ENCODE assay signal across 16 cellular contexts in genomic region chr3:110743202-110743601, GRCh38.
DNase-seq lines count a peak whose midpoint lies in the region; ATAC-seq and TF ChIP-seq lines count a peak whose summit lies in the region.
"Had no signal": no experiment of that assay in that cellular context is flagged by ENCODE, and none has a peak within 500 bp of the region (broad histone marks: within the 10 kb centered on the region; RNA-seq: fewer than 3 reads in every experiment).

No MANE protein-coding gene starts in this region.

- DNase-seq in Calu3 (peak; percentile 30), NCI-H1417 treated with DMSO at 0.1 percent for 48 hours (lab: John Stamatoyannopoulos, UW) (peak; percentile 25), kidney tubule cell (ENCODE audit: low spot score) (peak; percentile 80), hypothalamus (lab: John Stamatoyannopoulos, UW) (no peak)
- no peak for DNase-seq in activated naive CD8-positive, alpha-beta T cell treated with anti-CD3 and anti-CD28 coated beads for 36 hours
- DNase-seq: activated naive CD8-positive, alpha-beta T cell treated with anti-CD3 and anti-CD28 coated beads, Interleukin-2, amount 10 ng/mL, durations not matched to agents 7 days and 5 days; BE2C; glutamatergic neuron; naive B cell; SIG-M5; stimulated activated CD4-positive, alpha-beta T cell treated with anti-CD3 and anti-CD28 coated beads, Interleukin-12 subunit alpha, Interleukin-12 subunit beta, amount 100 ng/mL, for 4 hours had no signal

- CTCF ChIA-PET in Calu3 (lab: Charles Lee): interaction anchor here (0.9 to 1.1 kb wide), 6 partner anchors 10 to 455 kb away, joined by 3 to 5 read pairs (median 4); no protein-coding TSS in a partner anchor

- peak overlapping the region; percentile 14 for H3K27ac Mint-ChIP-seq in Calu3 (ENCODE audit: unreplicated experiment)
- no peak overlapping the region for H3K27ac Mint-ChIP-seq in activated naive CD8-positive, alpha-beta T cell treated with anti-CD3 and anti-CD28 coated beads for 36 hours
- H3K27ac Mint-ChIP-seq: activated naive CD8-positive, alpha-beta T cell treated with anti-CD3 and anti-CD28 coated beads, Interleukin-2, amount 10 ng/mL, durations not matched to agents 7 days and 5 days; dendritic cell treated with granulocyte-macrophage colony-stimulating factor and Interleukin-4, amounts not matched to agents 40 ng/mL and 50 ng/mL, for 4 days; naive B cell; stimulated activated memory B cell treated with anti-CD40 and anti-IgM and Interleukin-4, amounts not matched to agents 10 μg/mL and 1 μg/mL and 100 μg/mL, for 72 hours had no signal

- intact Hi-C loops in Calu3 (cut with micrococcal nuclease; ENCODE audit: unreplicated experiment): loop anchor here (10.0 kb wide), 1 partner anchor 332 kb away; the partner anchor contains the start of gene NECTIN3

- no peaks in the 10 kb centered on the region for H3K9me3 Mint-ChIP-seq in Calu3 (ENCODE audit: low read depth, unreplicated experiment)
- no peaks in the 10 kb centered on the region for H3K9me3 Mint-ChIP-seq in activated naive CD8-positive, alpha-beta T cell treated with anti-CD3 and anti-CD28 coated beads for 36 hours
- H3K9me3 Mint-ChIP-seq: activated naive CD8-positive, alpha-beta T cell treated with anti-CD3 and anti-CD28 coated beads, Interleukin-2, amount 10 ng/mL, durations not matched to agents 7 days and 5 days; stimulated activated memory B cell treated with anti-CD40 and anti-IgM and Interleukin-4, amounts not matched to agents 10 μg/mL and 1 μg/mL and 100 μg/mL, for 72 hours had no signal

- H3K4me1 Mint-ChIP-seq in Calu3 (ENCODE audit: low read depth, unreplicated experiment): peaks cover 22% of the 10 kb centered on the region
- no peaks in the 10 kb centered on the region for H3K4me1 Mint-ChIP-seq in activated naive CD8-positive, alpha-beta T cell treated with anti-CD3 and anti-CD28 coated beads for 36 hours
- H3K4me1 Mint-ChIP-seq: activated naive CD8-positive, alpha-beta T cell treated with anti-CD3 and anti-CD28 coated beads, Interleukin-2, amount 10 ng/mL, durations not matched to agents 7 days and 5 days; naive B cell; stimulated activated memory B cell treated with anti-CD40 and anti-IgM and Interleukin-4, amounts not matched to agents 10 μg/mL and 1 μg/mL and 100 μg/mL, for 72 hours had no signal

- H3K36me3 Mint-ChIP-seq in Calu3 (ENCODE audit: insufficient read depth, unreplicated experiment): no peaks in the 10 kb centered on the region
- no peaks in the 10 kb centered on the region for H3K36me3 Mint-ChIP-seq in activated naive CD8-positive, alpha-beta T cell treated with anti-CD3 and anti-CD28 coated beads for 36 hours
- H3K36me3 Mint-ChIP-seq: activated naive CD8-positive, alpha-beta T cell treated with anti-CD3 and anti-CD28 coated beads, Interleukin-2, amount 10 ng/mL, durations not matched to agents 7 days and 5 days; naive B cell; stimulated activated memory B cell treated with anti-CD40 and anti-IgM and Interleukin-4, amounts not matched to agents 10 μg/mL and 1 μg/mL and 100 μg/mL, for 72 hours had no signal

- peak; percentile 70 for ATAC-seq in GM21786 (IDR thresholded peaks at IDR 0.05; ENCODE audit: unreplicated experiment)
- ATAC-seq in GM18519 (IDR thresholded peaks at IDR 0.05; ENCODE audit: low FRiP score, unreplicated experiment): no peak
- no peak for ATAC-seq in HG03280 (IDR thresholded peaks at IDR 0.05; ENCODE audit: unreplicated experiment)
- ATAC-seq: stimulated activated memory B cell treated with anti-CD40 and anti-IgM and Interleukin-4, amounts not matched to agents 10 μg/mL and 1 μg/mL and 100 μg/mL, for 72 hours had no signal

- peak overlapping the region; percentile 10 for H3K4me3 Mint-ChIP-seq in Calu3 (ENCODE audit: low read depth, unreplicated experiment)
- no peak overlapping the region for H3K4me3 Mint-ChIP-seq in activated naive CD8-positive, alpha-beta T cell treated with anti-CD3 and anti-CD28 coated beads for 36 hours
- H3K4me3 Mint-ChIP-seq: activated naive CD8-positive, alpha-beta T cell treated with anti-CD3 and anti-CD28 coated beads, Interleukin-2, amount 10 ng/mL, durations not matched to agents 7 days and 5 days; dendritic cell treated with granulocyte-macrophage colony-stimulating factor and Interleukin-4, amounts not matched to agents 40 ng/mL and 50 ng/mL, for 4 days; naive B cell; stimulated activated memory B cell treated with anti-CD40 and anti-IgM and Interleukin-4, amounts not matched to agents 10 μg/mL and 1 μg/mL and 100 μg/mL, for 72 hours had no signal

- no TSS peak for BruUV-seq in Calu3 (replicated peaks; lab: Mats Ljungman, UMichigan)

- H3K27me3 Mint-ChIP-seq in Calu3 (ENCODE audit: unreplicated experiment): no peaks in the 10 kb centered on the region
- H3K27me3 Mint-ChIP-seq in activated naive CD8-positive, alpha-beta T cell treated with anti-CD3 and anti-CD28 coated beads for 36 hours: no peaks in the 10 kb centered on the region
- H3K27me3 Mint-ChIP-seq: dendritic cell treated with granulocyte-macrophage colony-stimulating factor and Interleukin-4, amounts not matched to agents 40 ng/mL and 50 ng/mL, for 4 days; stimulated activated memory B cell treated with anti-CD40 and anti-IgM and Interleukin-4, amounts not matched to agents 10 μg/mL and 1 μg/mL and 100 μg/mL, for 72 hours had no signal

- no peak for TF ChIP-seq CTCF in Calu3 (IDR thresholded peaks at IDR 0.05; ENCODE audit: unreplicated experiment)

Comparison
In these comparisons a context has a peak if more than half of its experiments do, and no peak if none do; other contexts are left out.
1. DNase-seq: peak in Calu3 (single experiment), NCI-H1417 treated with DMSO at 0.1 percent for 48 hours (single experiment) and kidney tubule cell (single experiment); none in activated naive CD8-positive, alpha-beta T cell treated with anti-CD3 and anti-CD28 coated beads for 36 hours (single experiment) and hypothalamus (0 of 51).